In the genomic region with DNA sequence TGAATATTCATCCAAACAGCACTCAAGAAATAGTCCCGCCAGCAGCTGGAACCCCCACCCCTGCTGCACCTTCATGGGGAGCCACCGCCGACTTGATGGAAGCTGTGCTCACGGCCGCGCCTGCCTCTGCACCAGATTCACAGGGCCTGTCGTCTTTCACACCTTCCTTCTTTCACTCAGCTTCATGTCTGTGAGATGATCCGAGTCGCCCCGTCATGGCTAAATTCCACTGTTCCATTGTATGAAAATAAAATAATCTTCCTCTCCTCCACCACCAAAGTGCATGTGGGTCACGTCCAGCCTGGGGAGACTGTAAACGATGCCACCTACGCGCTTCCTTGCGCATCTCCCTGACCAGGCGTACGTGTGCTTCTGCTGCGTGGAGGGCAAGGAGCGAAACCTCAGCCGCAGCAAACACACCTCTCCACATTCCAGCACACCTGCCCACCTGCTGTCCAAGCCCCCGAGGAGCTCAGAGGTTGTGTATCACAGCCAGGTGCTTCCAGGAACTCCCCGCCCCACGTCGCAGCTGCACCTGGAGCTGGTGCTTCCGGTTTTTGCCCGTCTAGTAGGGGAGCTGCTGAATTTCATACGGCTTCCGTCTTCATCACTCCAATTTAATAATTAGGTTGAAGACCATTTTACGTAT, we compare ENCODE assay signal across 30 cellular contexts.
A peak's percentile ranks its signal among the peaks of the same experiment; 100 is the strongest.
DNase-seq lines count a peak whose midpoint lies in the region; ATAC-seq and TF ChIP-seq lines count a peak whose summit lies in the region.
"Had no signal": no experiment of that assay in that cellular context is flagged by ENCODE, and none has a peak within 500 bp of the region (broad histone marks: within the 10 kb centered on the region; RNA-seq: fewer than 3 reads in every experiment).

No MANE protein-coding gene starts in this region.

- CTCF ChIA-PET in WTC11 (lab: Charles Lee) = interaction anchor here (1.1 kb wide), 1 partner anchor 45 kb away, joined by 4 read pairs; no protein-coding TSS in a partner anchor

- no peaks in the 10 kb centered on the region for H3K36me3 Mint-ChIP-seq in WTC11
- no peaks in the 10 kb centered on the region for H3K36me3 Mint-ChIP-seq in progenitor cell of endocrine pancreas (ENCODE audit: insufficient read depth)
- H3K36me3 Mint-ChIP-seq: activated naive CD8-positive, alpha-beta T cell treated with anti-CD3 and anti-CD28 coated beads, Interleukin-2, amount 10 ng/mL, durations not matched to agents 7 days and 5 days; CD14-positive monocyte had no signal

- H3K9me3 Mint-ChIP-seq in WTC11 (peaks cover 8% of the 10 kb centered on the region), progenitor cell of endocrine pancreas (ENCODE audit: low read depth) (peaks cover 6% of the 10 kb centered on the region)
- H3K9me3 Mint-ChIP-seq: stimulated activated naive CD8-positive, alpha-beta T cell treated with anti-CD3 and anti-CD28 coated beads, Interleukin-15, Interleukin-2, amounts not matched to agents 100 ng/mL and 50 ng/mL, for 24 hours had no signal

- peak overlapping the region; percentile 46; the same call in 1 of the 2 replicates for H3K27ac Mint-ChIP-seq in WTC11
- H3K27ac Mint-ChIP-seq in progenitor cell of endocrine pancreas = peak overlapping the region; percentile 83
- H3K27ac Mint-ChIP-seq: activated CD8-positive, alpha-beta memory T cell treated with anti-CD3 and anti-CD28 coated beads, Interleukin-2, amount 10 ng/mL, durations not matched to agents 7 days and 5 days; activated naive CD8-positive, alpha-beta T cell treated with anti-CD3 and anti-CD28 coated beads, Interleukin-2, amount 10 ng/mL, durations not matched to agents 7 days and 5 days; CD14-positive monocyte; IgD-negative memory B cell; stimulated activated naive CD8-positive, alpha-beta T cell treated with anti-CD3 and anti-CD28 coated beads, Interleukin-15, Interleukin-2, amounts not matched to agents 100 ng/mL and 50 ng/mL, for 24 hours; T-helper 1 cell treated with Interleukin-12 subunit alpha and Interleukin-12 subunit beta and Interleukin-4 antibody, amounts not matched to agents 30 μg/mL and 1 μg/mL, for 36 hours had no signal

- peak; percentile 72 for ATAC-seq in WTC11
- ATAC-seq: activated CD8-positive, alpha-beta memory T cell treated with anti-CD3 and anti-CD28 coated beads, Interleukin-2, amount 10 ng/mL, durations not matched to agents 7 days and 5 days; activated T-cell treated with anti-CD3 and anti-CD28 coated beads, Interleukin-2, amount 50 U/mL, for 4 hours; left lung; pancreas; SK-N-SH treated with all-trans-retinoic acid at 6 μM for 48 hours had no signal

- no peak overlapping the region for H3K4me3 Mint-ChIP-seq in WTC11
- H3K4me3 Mint-ChIP-seq in progenitor cell of endocrine pancreas (ENCODE audit: low read depth) = no peak overlapping the region
- H3K4me3 Mint-ChIP-seq: activated CD8-positive, alpha-beta memory T cell treated with anti-CD3 and anti-CD28 coated beads, Interleukin-2, amount 10 ng/mL, durations not matched to agents 7 days and 5 days; activated naive CD8-positive, alpha-beta T cell treated with anti-CD3 and anti-CD28 coated beads, Interleukin-2, amount 10 ng/mL, durations not matched to agents 7 days and 5 days; activated T-cell treated with anti-CD3 and anti-CD28 coated beads, Interleukin-2, amount 50 U/mL, for 4 hours; CD14-positive monocyte; IgD-negative memory B cell; stimulated activated naive CD8-positive, alpha-beta T cell treated with anti-CD3 and anti-CD28 coated beads, Interleukin-15, Interleukin-2, amounts not matched to agents 100 ng/mL and 50 ng/mL, for 24 hours; T-helper 1 cell treated with Interleukin-12 subunit alpha and Interleukin-12 subunit beta and Interleukin-4 antibody, amounts not matched to agents 30 μg/mL and 1 μg/mL, for 36 hours had no signal

- POLR2A ChIA-PET in WTC11 (lab: Charles Lee) = interaction anchor here (0.7 kb wide), 1 partner anchor 18 kb away, joined by 3 read pairs; no protein-coding TSS in a partner anchor

- peak; percentile 43 for DNase-seq in NCI-H2107 treated with DMSO at 0.1 percent for 48 hours (lab: John Stamatoyannopoulos, UW; ENCODE audit: unreplicated experiment)
- DNase-seq in NCI-H2107 (lab: John Stamatoyannopoulos, UW) = no peak
- DNase-seq in NCI-H1417 treated with DMSO at 0.1 percent for 48 hours (lab: John Stamatoyannopoulos, UW) = peak; percentile 38
- DNase-seq in WTC11 (ENCODE audit: low spot score) = no peak
- DNase-seq in progenitor cell of endocrine pancreas (ENCODE audit: low spot score, unreplicated experiment) = no peak
- DNase-seq in NCI-H524 treated with DMSO at 0.1 percent for 48 hours (lab: John Stamatoyannopoulos, UW) = no peak
- no peak for DNase-seq in dedifferentiated amniotic fluid mesenchymal stem cell (ENCODE audit: extremely low spot score)
- no peak for DNase-seq in GM19238 (ENCODE audit: insufficient read length, low spot score)
- DNase-seq: activated CD8-positive, alpha-beta memory T cell treated with anti-CD3 and anti-CD28 coated beads, Interleukin-2, amount 10 ng/mL, durations not matched to agents 7 days and 5 days; activated gamma-delta T cell; activated naive CD8-positive, alpha-beta T cell treated with anti-CD3 and anti-CD28 coated beads, Interleukin-2, amount 10 ng/mL, durations not matched to agents 7 days and 5 days; activated T-cell treated with anti-CD3 and anti-CD28 coated beads, Interleukin-2, amount 50 U/mL, for 4 hours; aorta; Calu3; colonic mucosa; effector CD8-positive, alpha-beta T cell; EL; left lung; mesenchymal stem cell; NCI-H2171; NCI-H524; pancreas; Right ventricle myocardium superior; stimulated activated CD4-positive, alpha-beta T cell treated with anti-CD3 and anti-CD28 coated beads, Interleukin-2, amount 100 ng/mL, for 24 hours; testis had no signal

- no peaks in the 10 kb centered on the region for H3K27me3 Mint-ChIP-seq in WTC11 (ENCODE audit: low read depth)
- H3K27me3 Mint-ChIP-seq in progenitor cell of endocrine pancreas = no peaks in the 10 kb centered on the region
- H3K27me3 Mint-ChIP-seq: activated CD8-positive, alpha-beta memory T cell treated with anti-CD3 and anti-CD28 coated beads, Interleukin-2, amount 10 ng/mL, durations not matched to agents 7 days and 5 days; activated naive CD8-positive, alpha-beta T cell treated with anti-CD3 and anti-CD28 coated beads, Interleukin-2, amount 10 ng/mL, durations not matched to agents 7 days and 5 days; IgD-negative memory B cell; stimulated activated naive CD8-positive, alpha-beta T cell treated with anti-CD3 and anti-CD28 coated beads, Interleukin-15, Interleukin-2, amounts not matched to agents 100 ng/mL and 50 ng/mL, for 24 hours had no signal

- TF ChIP-seq CTCF in WTC11 (IDR thresholded peaks at IDR 0.05) (no peak), progenitor cell of endocrine pancreas (IDR thresholded peaks at IDR 0.05; ENCODE audit: unreplicated experiment) (no peak)

- H3K4me1 Mint-ChIP-seq in WTC11 = peaks cover 19% of the 10 kb centered on the region
- no peaks in the 10 kb centered on the region for H3K4me1 Mint-ChIP-seq in progenitor cell of endocrine pancreas (ENCODE audit: low read depth)
- H3K4me1 Mint-ChIP-seq: activated CD8-positive, alpha-beta memory T cell treated with anti-CD3 and anti-CD28 coated beads, Interleukin-2, amount 10 ng/mL, durations not matched to agents 7 days and 5 days; activated naive CD8-positive, alpha-beta T cell treated with anti-CD3 and anti-CD28 coated beads, Interleukin-2, amount 10 ng/mL, durations not matched to agents 7 days and 5 days; CD14-positive monocyte had no signal

TF ChIP-seq in WTC11, 78 proteins besides CTCF, POLR2A, EP300 and RAD21:
- TF ChIP-seq FOXK1 (CRISPR knock-in tag; IDR thresholded peaks at IDR 0.05) (0 out of 2 replicates have a peak, but pooled peaks have one; percentile 20), TEAD1 (CRISPR knock-in tag; IDR thresholded peaks at IDR 0.05) (peak; percentile 58; the same call in 1 of the 2 replicates), ATF1 (CRISPR knock-in tag; IDR thresholded peaks at IDR 0.05) (no peak), ZNF423 (CRISPR knock-in tag; IDR thresholded peaks at IDR 0.05) (peak; percentile 58; the same call in 1 of the 2 replicates), NFYB (CRISPR knock-in tag; conservative IDR thresholded peaks at IDR 0.05; ENCODE audit: low read depth) (no peak)

Comparison
In these comparisons a context has a peak if more than half of its experiments do, and no peak if none do; other contexts are left out.
1. DNase-seq: peak in NCI-H2107 treated with DMSO at 0.1 percent for 48 hours (single experiment) and NCI-H1417 treated with DMSO at 0.1 percent for 48 hours (single experiment); none in NCI-H2107 (single experiment), WTC11 (single experiment), progenitor cell of endocrine pancreas (single experiment), NCI-H524 treated with DMSO at 0.1 percent for 48 hours (single experiment), dedifferentiated amniotic fluid mesenchymal stem cell (single experiment) and GM19238 (single experiment).